Comparison of ENCODE assay signal across 13 cellular contexts in genomic region chr12:52319097-52319496, GRCh38. TPM values are rescaled to one million over a fixed set of nuclear protein-coding genes. Genes with fewer than 3 reads are reported as not detected.
DNase-seq lines count a peak whose midpoint lies in the region; ATAC-seq, FAIRE-seq and TF ChIP-seq lines count a peak whose summit lies in the region.
"Had no signal": no experiment of that assay in that cellular context is flagged by ENCODE, and none has a peak within 500 bp of the region (broad histone marks: within the 10 kb centered on the region; RNA-seq: fewer than 3 reads in every experiment).

No MANE protein-coding gene starts in this region.

- no peaks in the 10 kb centered on the region for H3K4me1 ChIP-seq in parathyroid adenoma
- H3K4me1 ChIP-seq in BE2C = no peaks in the 10 kb centered on the region

- H3K27me3 Mint-ChIP-seq in activated CD8-positive, alpha-beta T cell treated with anti-CD3 and anti-CD28 coated beads, Interleukin-2, amount 10 ng/mL, durations not matched to agents 7 days and 5 days (ENCODE audit: low read depth) = peaks cover 26% of the 10 kb centered on the region
- H3K27me3 Mint-ChIP-seq in activated CD8-positive, alpha-beta T cell treated with anti-CD3 and anti-CD28 coated beads for 36 hours = peaks cover 10% of the 10 kb centered on the region

- H3K27ac ChIP-seq in parathyroid adenoma = no peak overlapping the region

- H3K4me2 ChIP-seq in parathyroid adenoma (ENCODE audit: low read length) = no peak overlapping the region

- intact Hi-C loops in activated CD8-positive, alpha-beta T cell treated with anti-CD3 and anti-CD28 coated beads for 36 hours (cut with micrococcal nuclease) = no loop called here

- ATAC-seq in activated CD8-positive, alpha-beta T cell treated with anti-CD3 and anti-CD28 coated beads, Interleukin-2, amount 10 ng/mL, durations not matched to agents 7 days and 5 days = peak; percentile 59
- no peak for ATAC-seq in activated CD8-positive, alpha-beta T cell treated with anti-CD3 and anti-CD28 coated beads for 36 hours
- no peak for ATAC-seq in activated CD4-positive, CD25-positive, alpha-beta regulatory T cell treated with anti-CD3 and anti-CD28 coated beads, Interleukin-2, amount 50 U/mL, for 24 hours
- no peak for ATAC-seq in left lobe of liver
- ATAC-seq: K562, left colon had no signal

- H3K4me3 ChIP-seq in bronchial epithelial cell (ENCODE audit: low read depth, low read length) (no peak overlapping the region), parathyroid adenoma (ENCODE audit: low read depth, low read length) (no peak overlapping the region), BE2C (ENCODE audit: low read depth, low read length) (no peak overlapping the region)
- H3K4me3 ChIP-seq: K562 had no signal

- no peak for FAIRE-seq in bronchial epithelial cell (lab: Jason Lieb, UNC)
- FAIRE-seq: K562 had no signal

- POLR2A ChIA-PET in activated CD8-positive, alpha-beta T cell treated with anti-CD3 and anti-CD28 coated beads, Interleukin-2, amount 10 ng/mL, durations not matched to agents 7 days and 5 days (lab: Charles Lee) = interaction anchor here (0.7 kb wide), 1 partner anchor 9 kb away, joined by 3 read pairs; no protein-coding TSS in a partner anchor
- POLR2A ChIA-PET in activated CD8-positive, alpha-beta T cell treated with anti-CD3 and anti-CD28 coated beads for 36 hours (lab: Charles Lee) = no interaction called here

- CTCF ChIA-PET in activated CD8-positive, alpha-beta T cell treated with anti-CD3 and anti-CD28 coated beads, Interleukin-2, amount 10 ng/mL, durations not matched to agents 7 days and 5 days (lab: Charles Lee) = interaction anchor here (0.9 to 1.6 kb wide), 10 partner anchors 9 to 561 kb away, joined by 3 to 9 read pairs (median 3); no protein-coding TSS in a partner anchor
- CTCF ChIA-PET in activated CD8-positive, alpha-beta T cell treated with anti-CD3 and anti-CD28 coated beads for 36 hours (lab: Charles Lee) = interaction anchor here (1.1 to 1.5 kb wide), 2 partner anchors 9 to 179 kb away, joined by 3 to 4 read pairs; no protein-coding TSS in a partner anchor

- no peaks in the 10 kb centered on the region for H3K36me3 Mint-ChIP-seq in activated CD8-positive, alpha-beta T cell treated with anti-CD3 and anti-CD28 coated beads, Interleukin-2, amount 10 ng/mL, durations not matched to agents 7 days and 5 days (ENCODE audit: low read depth)
- H3K36me3 Mint-ChIP-seq in activated CD8-positive, alpha-beta T cell treated with anti-CD3 and anti-CD28 coated beads for 36 hours (ENCODE audit: low read depth) = no peaks in the 10 kb centered on the region

- no peaks in the 10 kb centered on the region for H3K9me3 Mint-ChIP-seq in activated CD8-positive, alpha-beta T cell treated with anti-CD3 and anti-CD28 coated beads, Interleukin-2, amount 10 ng/mL, durations not matched to agents 7 days and 5 days (ENCODE audit: insufficient read depth)
- no peaks in the 10 kb centered on the region for H3K9me3 Mint-ChIP-seq in activated CD8-positive, alpha-beta T cell treated with anti-CD3 and anti-CD28 coated beads for 36 hours
- H3K9me3 Mint-ChIP-seq: nephron progenitor cell had no signal

- H3K79me2 ChIP-seq in parathyroid adenoma = no peaks in the 10 kb centered on the region

- no peak for TF ChIP-seq CTCF in activated CD8-positive, alpha-beta T cell treated with anti-CD3 and anti-CD28 coated beads for 36 hours (IDR thresholded peaks at IDR 0.05)
- peak; percentile 35 for TF ChIP-seq CTCF in bronchial epithelial cell (IDR thresholded peaks at IDR 0.05; ENCODE audit: insufficient read depth, low read length, severe bottlenecking)
- TF ChIP-seq CTCF in parathyroid adenoma (IDR thresholded peaks at IDR 0.05) = peak; percentile 16
- TF ChIP-seq CTCF in BE2C (IDR thresholded peaks at IDR 0.05; ENCODE audit: low read depth, low read length) = no peak

- no peak overlapping the region for H3K4me3 Mint-ChIP-seq in activated CD8-positive, alpha-beta T cell treated with anti-CD3 and anti-CD28 coated beads, Interleukin-2, amount 10 ng/mL, durations not matched to agents 7 days and 5 days
- no peak overlapping the region for H3K4me3 Mint-ChIP-seq in activated CD8-positive, alpha-beta T cell treated with anti-CD3 and anti-CD28 coated beads for 36 hours
- H3K4me3 Mint-ChIP-seq: nephron progenitor cell had no signal

- no peak overlapping the region for H2AFZ ChIP-seq in parathyroid adenoma

- H3K27ac Mint-ChIP-seq in activated CD8-positive, alpha-beta T cell treated with anti-CD3 and anti-CD28 coated beads, Interleukin-2, amount 10 ng/mL, durations not matched to agents 7 days and 5 days = no peak overlapping the region
- H3K27ac Mint-ChIP-seq in activated CD8-positive, alpha-beta T cell treated with anti-CD3 and anti-CD28 coated beads for 36 hours = no peak overlapping the region
- H3K27ac Mint-ChIP-seq: nephron progenitor cell had no signal

- peaks cover 5% of the 10 kb centered on the region for H3K27me3 ChIP-seq in bronchial epithelial cell (ENCODE audit: control insufficient read depth, insufficient read depth, low read length)
- H3K27me3 ChIP-seq in parathyroid adenoma (ENCODE audit: control insufficient read depth, insufficient read depth, low read length) = no peaks in the 10 kb centered on the region
- H3K27me3 ChIP-seq in BE2C = peaks cover 51% of the 10 kb centered on the region

- H3K9me3 ChIP-seq in parathyroid adenoma (ENCODE audit: control insufficient read depth, low read length) (no peaks in the 10 kb centered on the region), BE2C (no peaks in the 10 kb centered on the region)

- peaks cover 6% of the 10 kb centered on the region for H3K4me1 Mint-ChIP-seq in activated CD8-positive, alpha-beta T cell treated with anti-CD3 and anti-CD28 coated beads, Interleukin-2, amount 10 ng/mL, durations not matched to agents 7 days and 5 days (ENCODE audit: low read depth)
- H3K4me1 Mint-ChIP-seq in activated CD8-positive, alpha-beta T cell treated with anti-CD3 and anti-CD28 coated beads for 36 hours (ENCODE audit: low read depth) = no peaks in the 10 kb centered on the region
- H3K4me1 Mint-ChIP-seq: nephron progenitor cell had no signal

- H3K36me3 ChIP-seq in bronchial epithelial cell (ENCODE audit: control insufficient read depth, insufficient read depth, low read length) (no peaks in the 10 kb centered on the region), parathyroid adenoma (ENCODE audit: control insufficient read depth, insufficient read depth, low read length) (no peaks in the 10 kb centered on the region), BE2C (no peaks in the 10 kb centered on the region)

- peak; percentile 40 for DNase-seq in activated CD8-positive, alpha-beta T cell treated with anti-CD3 and anti-CD28 coated beads, Interleukin-2, amount 10 ng/mL, durations not matched to agents 7 days and 5 days
- DNase-seq in activated CD8-positive, alpha-beta T cell treated with anti-CD3 and anti-CD28 coated beads for 36 hours = no peak
- DNase-seq in NCI-H1436 treated with DMSO at 0.1 percent for 48 hours (lab: John Stamatoyannopoulos, UW) = peak; percentile 22
- no peak for DNase-seq in bronchial epithelial cell (ENCODE audit: low read depth)
- DNase-seq in BE2C = no peak
- no peak for DNase-seq in left lobe of liver (ENCODE audit: low spot score)
- DNase-seq: foreskin fibroblast, GF-D8, left colon, nephron progenitor cell had no signal

- no peak overlapping the region for H3K9ac ChIP-seq in parathyroid adenoma

RNA-seq across cellular contexts. Expression of gene KRT83, which starts 2.1 kb away (rescaled TPM):
- not detected for total RNA-seq in activated CD8-positive, alpha-beta T cell treated with anti-CD3 and anti-CD28 coated beads, Interleukin-2, amount 10 ng/mL, durations not matched to agents 7 days and 5 days
- not detected for total RNA-seq in activated CD8-positive, alpha-beta T cell treated with anti-CD3 and anti-CD28 coated beads for 36 hours
- total RNA-seq in bronchial epithelial cell = 0.13 TPM in 1 of 2 replicates, not detected in the other
- not detected for polyA plus RNA-seq in BE2C (2012; ENCODE audit: insufficient read depth, insufficient read length, low read depth)
- not detected for total RNA-seq in left lobe of liver
- total RNA-seq: K562, left colon had no signal
- polyA plus RNA-seq: K562 had no signal

RNA-seq across cellular contexts. Expression of gene KRT81, which starts 27.8 kb away (rescaled TPM):
- total RNA-seq in activated CD8-positive, alpha-beta T cell treated with anti-CD3 and anti-CD28 coated beads, Interleukin-2, amount 10 ng/mL, durations not matched to agents 7 days and 5 days = under 1 TPM; 0.29 to 0.42 TPM
- total RNA-seq in activated CD8-positive, alpha-beta T cell treated with anti-CD3 and anti-CD28 coated beads for 36 hours = not detected
- 0.13 and 0.26 TPM in 2 replicates for total RNA-seq in bronchial epithelial cell
- 0.90 TPM for polyA plus RNA-seq in BE2C (2012; ENCODE audit: insufficient read depth, insufficient read length, low read depth)
- total RNA-seq in left lobe of liver = 0.65 TPM
- total RNA-seq: left colon had no signal
- polyA plus RNA-seq: K562 had no signal

RNA-seq across cellular contexts. Expression of gene KRT86, which starts 44.7 kb away (rescaled TPM):
- total RNA-seq in activated CD8-positive, alpha-beta T cell treated with anti-CD3 and anti-CD28 coated beads, Interleukin-2, amount 10 ng/mL, durations not matched to agents 7 days and 5 days = 1 to 10 TPM; 1.1 TPM
- total RNA-seq in activated CD8-positive, alpha-beta T cell treated with anti-CD3 and anti-CD28 coated beads for 36 hours = not detected
- total RNA-seq in bronchial epithelial cell (0.26 TPM in 2 replicates), left lobe of liver (not detected)
- polyA plus RNA-seq in BE2C (2012; ENCODE audit: insufficient read depth, insufficient read length, low read depth) = 0.57 TPM
- total RNA-seq: K562 had no signal
- polyA plus RNA-seq: K562 had no signal

RNA-seq across cellular contexts. Expression of gene KRT85, which starts 48.2 kb away (rescaled TPM):
- total RNA-seq in activated CD8-positive, alpha-beta T cell treated with anti-CD3 and anti-CD28 coated beads, Interleukin-2, amount 10 ng/mL, durations not matched to agents 7 days and 5 days = not detected
- total RNA-seq in activated CD8-positive, alpha-beta T cell treated with anti-CD3 and anti-CD28 coated beads for 36 hours = not detected
- total RNA-seq in bronchial epithelial cell = not detected in 2 replicates
- polyA plus RNA-seq in BE2C (2012; ENCODE audit: insufficient read depth, insufficient read length, low read depth) = not detected
- total RNA-seq in left lobe of liver = not detected
- total RNA-seq: K562, left colon had no signal
- polyA plus RNA-seq: K562 had no signal

Comparison
In these comparisons a context has a peak if more than half of its experiments do, and no peak if none do; other contexts are left out.
1. DNase-seq: peak in activated CD8-positive, alpha-beta T cell treated with anti-CD3 and anti-CD28 coated beads, Interleukin-2, amount 10 ng/mL, durations not matched to agents 7 days and 5 days (single experiment) and NCI-H1436 treated with DMSO at 0.1 percent for 48 hours (single experiment); none in activated CD8-positive, alpha-beta T cell treated with anti-CD3 and anti-CD28 coated beads for 36 hours (single experiment), bronchial epithelial cell (single experiment), BE2C (single experiment) and left lobe of liver (single experiment).
2. CTCF ChIP-seq: peak in bronchial epithelial cell (single experiment) and parathyroid adenoma (single experiment); none in activated CD8-positive, alpha-beta T cell treated with anti-CD3 and anti-CD28 coated beads for 36 hours (single experiment) and BE2C (single experiment).